In genomic region chr10:92523639-92524038, GRCh38 we compare ENCODE assay signal across 1 cellular context.
TF ChIP-seq lines count a peak whose summit lies in the region.

No MANE protein-coding gene starts in this region.

TF ChIP-seq in A549, 52 proteins besides CTCF, POLR2A, EP300 and RAD21 (continued from another document):
- no peak for TF ChIP-seq EHMT2 (IDR thresholded peaks at IDR 0.05; ENCODE audit: low read depth)
- no peak for TF ChIP-seq SMC3 (IDR thresholded peaks at IDR 0.05)
- TF ChIP-seq HOXB5 (CRISPR knock-in tag; IDR thresholded peaks at IDR 0.05): no peak
